In the genomic region with DNA sequence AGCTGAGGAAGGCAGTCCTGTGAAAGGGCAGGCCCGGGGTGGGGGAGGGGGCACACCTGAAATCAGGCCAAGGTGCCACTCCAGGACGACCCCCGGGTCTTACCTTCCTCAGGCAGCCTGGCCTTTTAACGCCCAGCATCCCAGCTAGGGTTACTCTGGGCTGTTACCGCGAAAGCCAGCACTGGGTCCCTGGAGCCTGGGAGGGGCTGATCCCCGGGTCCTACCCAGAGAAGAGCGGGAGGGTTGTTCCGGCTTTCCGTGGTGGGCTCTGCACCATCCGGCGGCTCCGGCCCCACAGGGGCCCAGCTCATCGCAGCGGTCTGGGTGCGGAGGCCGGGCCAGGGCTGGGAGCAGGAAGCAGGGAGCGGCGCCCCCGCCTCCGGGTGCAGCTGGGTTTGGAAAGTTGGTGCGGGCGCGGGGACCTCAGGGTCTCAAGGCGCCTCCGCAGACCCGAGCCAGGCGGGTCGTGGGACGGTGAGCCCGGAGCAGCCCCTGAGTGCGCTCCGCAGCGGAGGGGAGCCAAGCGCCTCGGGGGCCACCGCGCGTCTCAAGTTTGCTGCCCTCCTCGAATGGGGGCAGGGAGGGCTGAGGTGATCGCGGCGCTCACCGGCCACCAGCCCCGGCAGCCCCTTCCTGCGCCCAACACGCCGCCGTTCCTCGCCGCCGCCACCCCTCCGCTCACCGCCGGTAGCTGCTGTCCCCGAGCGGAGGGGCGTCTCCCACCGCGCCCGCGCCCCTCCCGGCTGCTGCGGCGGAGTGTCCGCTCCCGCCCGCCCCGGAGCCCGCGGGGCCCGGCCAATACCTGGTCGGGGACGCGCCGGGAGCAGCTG, we compare ENCODE assay signal across 10 cellular contexts. TPM values are rescaled to one million over a fixed set of nuclear protein-coding genes. Genes with fewer than 3 reads are reported as not detected.
DNase-seq lines count a peak whose midpoint lies in the region; ATAC-seq, FAIRE-seq and TF ChIP-seq lines count a peak whose summit lies in the region.
"Had no signal": no experiment of that assay in that cellular context is flagged by ENCODE, and none has a peak within 500 bp of the region (broad histone marks: within the 10 kb centered on the region; RNA-seq: fewer than 3 reads in every experiment).

No MANE protein-coding gene starts in this region.

- FAIRE-seq in small intestine (lab: Jason Lieb, UNC): no peak

- H3K4me3 Mint-ChIP-seq in dendritic cell treated with granulocyte-macrophage colony-stimulating factor and Interleukin-4, amounts not matched to agents 40 ng/mL and 50 ng/mL, for 4 days: peak overlapping the region; percentile 48

- no peaks in the 10 kb centered on the region for H3K9me3 Mint-ChIP-seq in dendritic cell treated with granulocyte-macrophage colony-stimulating factor and Interleukin-4, amounts not matched to agents 40 ng/mL and 50 ng/mL, for 4 days
- H3K9me3 Mint-ChIP-seq: CD8-positive, alpha-beta memory T cell had no signal

- no peaks in the 10 kb centered on the region for H3K36me3 Mint-ChIP-seq in dendritic cell treated with granulocyte-macrophage colony-stimulating factor and Interleukin-4, amounts not matched to agents 40 ng/mL and 50 ng/mL, for 4 days (ENCODE audit: low read depth)
- H3K36me3 Mint-ChIP-seq: activated naive CD8-positive, alpha-beta T cell; CD8-positive, alpha-beta memory T cell had no signal

- TF ChIP-seq POLR2A in lower leg skin (IDR thresholded peaks at IDR 0.05): no peak

- WGBS in lower leg skin, 2 donors: 0 to 2% methylated on average over 14 to 19 of the region's 76 CpGs
- under 1% methylated on average over 76 of the region's 76 CpGs for WGBS in thymus
- 0 to 1% (median 1%) methylated on average over 44 to 76 of the region's 76 CpGs for WGBS in small intestine, 3 donors

- H3K27ac Mint-ChIP-seq in dendritic cell treated with granulocyte-macrophage colony-stimulating factor and Interleukin-4, amounts not matched to agents 40 ng/mL and 50 ng/mL, for 4 days: no peak overlapping the region
- H3K27ac Mint-ChIP-seq: activated naive CD8-positive, alpha-beta T cell had no signal

- H3K36me3 ChIP-seq in thymus (ENCODE audit: control insufficient read depth, insufficient read depth) (no peaks in the 10 kb centered on the region), small intestine (ENCODE audit: control insufficient read depth in 2 of 2, insufficient read depth in 2 of 2, low read length in 2 of 2) (no peaks in the 10 kb centered on the region)

- no peak for ATAC-seq in HG03565 (IDR thresholded peaks at IDR 0.05; ENCODE audit: unreplicated experiment)
- no peak for ATAC-seq in GM18870 (IDR thresholded peaks at IDR 0.05; ENCODE audit: unreplicated experiment)

- H3K27me3 ChIP-seq in thymus (ENCODE audit: control insufficient read depth, insufficient read depth): peaks cover 17% of the 10 kb centered on the region
- peaks cover 9 to 11% of the 10 kb centered on the region in 2 donors for H3K27me3 ChIP-seq in small intestine (ENCODE audit: control insufficient read depth in 2 of 2, insufficient read depth in 2 of 2, low read length in 2 of 2)

- H3K27me3 Mint-ChIP-seq in dendritic cell treated with granulocyte-macrophage colony-stimulating factor and Interleukin-4, amounts not matched to agents 40 ng/mL and 50 ng/mL, for 4 days: peaks cover 87% of the 10 kb centered on the region

- H3K4me1 Mint-ChIP-seq in dendritic cell treated with granulocyte-macrophage colony-stimulating factor and Interleukin-4, amounts not matched to agents 40 ng/mL and 50 ng/mL, for 4 days (ENCODE audit: low read depth): no peaks in the 10 kb centered on the region

- H3K4me3 ChIP-seq in lower leg skin (ENCODE audit: low read depth, poor library complexity, severe bottlenecking): peak overlapping the region; percentile 32
- H3K4me3 ChIP-seq in thymus (ENCODE audit: low read length): peak overlapping the region; percentile 57
- H3K4me3 ChIP-seq in small intestine (ENCODE audit: low read depth in 1 of 2, low read length in 2 of 2): peak overlapping the region in 1 of 2 donors; percentile 54

- DNase-seq in NCI-H748 (lab: John Stamatoyannopoulos, UW; ENCODE audit: unreplicated experiment): peak; percentile 56
- no peak for DNase-seq in NCI-H748 treated with DMSO at 0.1 percent for 48 hours (lab: John Stamatoyannopoulos, UW)
- DNase-seq in lower leg skin (ENCODE audit: low spot score in 2 of 2): no peak
- no peak for DNase-seq in small intestine
- DNase-seq: CD8-positive, alpha-beta memory T cell had no signal

- H3K27ac ChIP-seq in thymus (ENCODE audit: low read depth) (no peak overlapping the region), small intestine (ENCODE audit: low read depth in 1 of 2, low read length in 1 of 2) (no peak overlapping the region)

- peaks cover 9% of the 10 kb centered on the region for H3K4me1 ChIP-seq in thymus (ENCODE audit: control insufficient read depth, insufficient read depth, low read length)
- H3K4me1 ChIP-seq in small intestine (ENCODE audit: control insufficient read depth in 2 of 2, insufficient read depth in 1 of 2, low read depth in 1 of 2, low read length in 1 of 2): no peaks in the 10 kb centered on the region

- intact Hi-C loops in dendritic cell treated with granulocyte-macrophage colony-stimulating factor and Interleukin-4, amounts not matched to agents 40 ng/mL and 50 ng/mL, for 4 days (cut with micrococcal nuclease): no loop called here
- intact Hi-C loops in lower leg skin (cut with DNase I; ENCODE audit: low total_unique reads): no loop called here

- H3K9me3 ChIP-seq in thymus (ENCODE audit: control insufficient read depth) (no peaks in the 10 kb centered on the region), small intestine (ENCODE audit: control insufficient read depth, low read depth) (no peaks in the 10 kb centered on the region)

- no peak for TF ChIP-seq CTCF in lower leg skin (IDR thresholded peaks at IDR 0.05)

RNA-seq across cellular contexts. Expression of a gene that starts 0.8 kb away (rescaled TPM):
- 1 to 10 TPM in 3 of 4 donors, under 1 TPM in 1; 0.30 to 1.7 (median 1.4) TPM for total RNA-seq in lower leg skin
- polyA plus RNA-seq in thymus (2.5 TPM), small intestine (1 to 10 TPM in 1 of 3 donors, under 1 TPM in 1, not detected in 1; 0.27 to 1.1 TPM)
- polyA plus RNA-seq: CD8-positive, alpha-beta memory T cell had no signal
